ENCODE assay signal across 19 cellular contexts in the genomic region with DNA sequence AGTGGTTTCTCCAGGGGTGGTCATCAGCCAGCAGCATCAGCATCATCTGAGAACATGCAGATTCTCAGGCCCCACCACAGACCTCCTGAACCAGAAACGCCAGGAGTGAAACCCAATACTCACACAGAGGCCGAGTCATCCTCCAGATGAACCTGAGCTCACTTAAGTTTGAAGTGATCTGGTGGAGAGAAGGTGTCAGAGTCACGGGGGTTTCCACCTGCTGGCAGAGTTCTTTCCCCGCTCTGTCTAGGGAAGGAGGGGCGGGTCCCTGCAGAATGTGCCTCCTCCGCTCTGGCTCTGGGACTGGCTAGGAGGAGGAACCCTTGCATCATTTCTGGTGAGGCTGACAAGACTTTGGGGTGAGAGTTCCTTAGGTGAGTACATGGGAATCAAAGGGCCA. TPM values are rescaled to one million over a fixed set of nuclear protein-coding genes. Genes with fewer than 3 reads are reported as not detected.
DNase-seq lines count a peak whose midpoint lies in the region; ATAC-seq and TF ChIP-seq lines count a peak whose summit lies in the region.
"Had no signal": no experiment of that assay in that cellular context is flagged by ENCODE, and none has a peak within 500 bp of the region (broad histone marks: within the 10 kb centered on the region; RNA-seq: fewer than 3 reads in every experiment).

No MANE protein-coding gene starts in this region.

- H3K56ac ChIP-seq in IMR-90 (ENCODE audit: extremely low read depth, insufficient read depth, low read length) = no peak overlapping the region

- WGBS in IMR-90 (ENCODE audit: extremely low coverage in 2 of 2, insufficient read length in 1 of 2), 2 experiments = 58% methylated on average over 2 of the region's 6 CpGs; no CpG with 5 or more reads in 1 of the 2 experiments

- DNase-seq in activated CD4-positive, alpha-beta T cell treated with anti-CD3 and anti-CD28 coated beads for 48 hours = peak; percentile 70
- DNase-seq in activated CD4-positive, alpha-beta T cell treated with anti-CD3 and anti-CD28 coated beads for 1 hour = no peak
- DNase-seq in IMR-90 (peak; percentile 47), coronary artery (ENCODE audit: low spot score) (peak; percentile 36)
- DNase-seq in stimulated activated CD4-positive, alpha-beta T cell treated with anti-CD3 and anti-CD28 coated beads, TNF-alpha, amount 100 ng/mL, for 24 hours (ENCODE audit: low read depth in 3 of 3) = peak in 2 of 3 experiments; percentile 3 to 36
- no peak for DNase-seq in effector memory CD8-positive, alpha-beta T cell
- DNase-seq: ACHN, activated gamma-delta T cell treated with Interleukin-2 at 50 U/mL for 16 hours, body of pancreas, foreskin fibroblast, hippocampal formation, kidney glomerular epithelial cell, stomach, upper lobe of left lung had no signal

- H4K91ac ChIP-seq in IMR-90 (ENCODE audit: insufficient read depth, low read depth, low read length) = no peak overlapping the region

- POLR2A ChIA-PET in IMR-90 (lab: Charles Lee; ENCODE audit: unreplicated experiment) = no interaction called here

- H3K27ac ChIP-seq in IMR-90 (ENCODE audit: insufficient read depth, low read length) (no peak overlapping the region), coronary artery (no peak overlapping the region)
- H3K27ac ChIP-seq: body of pancreas, C4-2B, stomach, upper lobe of left lung had no signal

- peaks cover 13% of the 10 kb centered on the region for H3K4me1 ChIP-seq in IMR-90 (ENCODE audit: control insufficient read depth, insufficient read depth, low read length)
- H3K4me1 ChIP-seq: body of pancreas, stomach, upper lobe of left lung had no signal

- H2BK15ac ChIP-seq in IMR-90 (ENCODE audit: low read depth, low read length) = no peak overlapping the region

- no peak for TF ChIP-seq CTCF in IMR-90 (conservative IDR thresholded peaks at IDR 0.05; ENCODE audit: low read depth, low read length)
- TF ChIP-seq CTCF in coronary artery (IDR thresholded peaks at IDR 0.05) = no peak

- H4K5ac ChIP-seq in IMR-90 (ENCODE audit: low read depth, low read length) = no peak overlapping the region

- CTCF ChIA-PET in IMR-90 (lab: Yijun Ruan, JAX) = interaction anchor here (0.5 kb wide), 1 partner anchor 59 kb away, joined by 3 read pairs; no protein-coding TSS in a partner anchor

- H2AK5ac ChIP-seq in IMR-90 (ENCODE audit: low read depth, low read length) = no peak overlapping the region; the same call in 1 of the 2 replicates

- H3K27me3 Mint-ChIP-seq in effector memory CD8-positive, alpha-beta T cell = peaks cover 6 to 19% of the 10 kb centered on the region in 2 donors

- H3K9ac ChIP-seq in IMR-90 (ENCODE audit: low read depth, low read length) = no peak overlapping the region

- H2BK20ac ChIP-seq in IMR-90 (ENCODE audit: low read depth, low read length) = no peak overlapping the region

- H3K9me3 ChIP-seq in IMR-90 (ENCODE audit: control insufficient read depth, insufficient read depth, low read length) = no peaks in the 10 kb centered on the region
- H3K9me3 ChIP-seq: body of pancreas, stomach, upper lobe of left lung had no signal

- TF ChIP-seq RAD21 in IMR-90 (IDR thresholded peaks at IDR 0.05; ENCODE audit: low read length) = no peak

- no peak overlapping the region for H3K23ac ChIP-seq in IMR-90 (ENCODE audit: low read depth, low read length)

- 0 out of 2 replicates have a peak overlapping the region, but pooled peaks have one; percentile 47 for H3K14ac ChIP-seq in IMR-90 (replicated peaks; ENCODE audit: low read depth, low read length)

- ATAC-seq in IMR-90 (ENCODE audit: low read depth) (no peak), HG02973 (IDR thresholded peaks at IDR 0.05; ENCODE audit: unreplicated experiment) (no peak), GM18861 (IDR thresholded peaks at IDR 0.05; ENCODE audit: unreplicated experiment) (no peak)
- no peak for ATAC-seq in effector memory CD8-positive, alpha-beta T cell (replicated peaks)
- ATAC-seq: body of pancreas had no signal

- dilution Hi-C loops in IMR-90 (cut with HindIII; ENCODE audit: low sequenced_read_pairs, unreplicated experiment) = no loop called here

- H3K4me3 ChIP-seq in IMR-90 (ENCODE audit: insufficient read depth, low read depth, low read length) (no peak overlapping the region), coronary artery (no peak overlapping the region)
- H3K4me3 ChIP-seq: body of pancreas, stomach, upper lobe of left lung had no signal

- H3K36me3 ChIP-seq in IMR-90 (ENCODE audit: control insufficient read depth, insufficient read depth, low read length) = peaks cover 6% of the 10 kb centered on the region

- H3K36me3 Mint-ChIP-seq in effector memory CD8-positive, alpha-beta T cell (ENCODE audit: insufficient read depth) = peaks cover 3% of the 10 kb centered on the region

- H3K9me1 ChIP-seq in IMR-90 (ENCODE audit: insufficient read depth, low read length) = peaks cover 43% of the 10 kb centered on the region

- no peak overlapping the region for H3K27ac Mint-ChIP-seq in effector memory CD8-positive, alpha-beta T cell
- H3K27ac Mint-ChIP-seq: dendritic cell treated with granulocyte-macrophage colony-stimulating factor and Interleukin-4, amounts not matched to agents 40 ng/mL and 50 ng/mL, for 4 days; nephron had no signal

- H3K4me1 Mint-ChIP-seq in effector memory CD8-positive, alpha-beta T cell (ENCODE audit: low read depth in 2 of 2) = peaks cover 0 to 1% of the 10 kb centered on the region in 2 donors

- peaks cover 34% of the 10 kb centered on the region for H4K20me1 ChIP-seq in IMR-90 (ENCODE audit: insufficient read depth, low read length)

- no peaks in the 10 kb centered on the region for H3K27me3 ChIP-seq in IMR-90 (ENCODE audit: control insufficient read depth, insufficient read depth, low read length)
- H3K27me3 ChIP-seq: body of pancreas, stomach, upper lobe of left lung had no signal

- no peak overlapping the region for H2AFZ ChIP-seq in IMR-90 (replicated peaks; ENCODE audit: low read length, poor library complexity)

- no peak overlapping the region for H2AK9ac ChIP-seq in IMR-90 (replicated peaks; ENCODE audit: low read depth, low read length, poor library complexity)

- no peak overlapping the region; the same call in 1 of the 2 replicates for H3K4ac ChIP-seq in IMR-90 (ENCODE audit: low read depth, low read length)

- no peaks in the 10 kb centered on the region for H3K9me3 Mint-ChIP-seq in effector memory CD8-positive, alpha-beta T cell
- H3K9me3 Mint-ChIP-seq: dendritic cell treated with granulocyte-macrophage colony-stimulating factor and Interleukin-4, amounts not matched to agents 40 ng/mL and 50 ng/mL, for 4 days; nephron had no signal

- no peak overlapping the region for H2BK5ac ChIP-seq in IMR-90 (ENCODE audit: low read depth, low read length, poor library complexity, severe bottlenecking)

- in situ Hi-C loops in IMR-90 (cut with MboI; ENCODE audit: low sequenced_read_pairs) = no loop called here

- H2BK120ac ChIP-seq in IMR-90 (ENCODE audit: low read depth, low read length) = no peak overlapping the region

- BruUV-seq in IMR-90 (replicated peaks; lab: Mats Ljungman, UMichigan) = no TSS peak

- intact Hi-C loops in IMR-90 (cut with micrococcal nuclease) = no loop called here

- no peak overlapping the region for H3K4me3 Mint-ChIP-seq in effector memory CD8-positive, alpha-beta T cell
- H3K4me3 Mint-ChIP-seq: dendritic cell treated with granulocyte-macrophage colony-stimulating factor and Interleukin-4, amounts not matched to agents 40 ng/mL and 50 ng/mL, for 4 days; nephron had no signal

- H3K79me1 ChIP-seq in IMR-90 (ENCODE audit: low read depth in 1 of 2, low read length in 2 of 2) = peaks cover 24 to 84% of the 10 kb centered on the region in 2 experiments; a peak in 3 of 4 replicates

- TF ChIP-seq POLR2A in IMR-90 (IDR thresholded peaks at IDR 0.05; ENCODE audit: low read depth, low read length) = no peak

- no peak overlapping the region for H3K18ac ChIP-seq in IMR-90 (ENCODE audit: low read depth, low read length)

- H3K4me2 ChIP-seq in IMR-90 (ENCODE audit: low read depth, low read length) = no peak overlapping the region

- no peak overlapping the region for H4K8ac ChIP-seq in IMR-90 (ENCODE audit: low read depth in 2 of 2, low read length in 2 of 2)

TF ChIP-seq in IMR-90, 13 proteins besides CTCF, POLR2A, EP300 and RAD21 (continues in another document):
- TF ChIP-seq NFE2L2 (IDR thresholded peaks at IDR 0.05; ENCODE audit: low read depth, low read length) = no peak
- no peak for TF ChIP-seq RFX5 (IDR thresholded peaks at IDR 0.05; ENCODE audit: low read depth, low read length)
- TF ChIP-seq RCOR1 (IDR thresholded peaks at IDR 0.05; ENCODE audit: insufficient replicate concordance, low read length) = no peak
- TF ChIP-seq, protein P1, sequence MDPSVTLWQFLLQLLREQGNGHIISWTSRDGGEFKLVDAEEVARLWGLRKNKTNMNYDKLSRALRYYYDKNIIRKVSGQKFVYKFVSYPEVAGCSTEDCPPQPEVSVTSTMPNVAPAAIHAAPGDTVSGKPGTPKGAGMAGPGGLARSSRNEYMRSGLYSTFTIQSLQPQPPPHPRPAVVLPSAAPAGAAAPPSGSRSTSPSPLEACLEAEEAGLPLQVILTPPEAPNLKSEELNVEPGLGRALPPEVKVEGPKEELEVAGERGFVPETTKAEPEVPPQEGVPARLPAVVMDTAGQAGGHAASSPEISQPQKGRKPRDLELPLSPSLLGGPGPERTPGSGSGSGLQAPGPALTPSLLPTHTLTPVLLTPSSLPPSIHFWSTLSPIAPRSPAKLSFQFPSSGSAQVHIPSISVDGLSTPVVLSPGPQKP (IDR thresholded peaks at IDR 0.05; ENCODE audit: borderline replicate concordance, low read depth, low read length) = no peak
- TF ChIP-seq MAZ (IDR thresholded peaks at IDR 0.05; ENCODE audit: borderline replicate concordance, low read depth, low read length) = no peak
- no peak for TF ChIP-seq SMC3 (IDR thresholded peaks at IDR 0.05; ENCODE audit: low read depth, low read length)
- no peak for TF ChIP-seq BHLHE40 (IDR thresholded peaks at IDR 0.05; ENCODE audit: low read depth, low read length)
- no peak for TF ChIP-seq CHD1 (IDR thresholded peaks at IDR 0.05; ENCODE audit: low read depth, low read length)
- TF ChIP-seq MAFK (IDR thresholded peaks at IDR 0.05; ENCODE audit: low read depth, low read length) = no peak
- no peak for TF ChIP-seq FOS (IDR thresholded peaks at IDR 0.05; ENCODE audit: low read depth, low read length)
- TF ChIP-seq CEBPB (IDR thresholded peaks at IDR 0.05; ENCODE audit: low read depth, low read length) = no peak

RNA-seq across cellular contexts. Expression of a gene that starts 13.3 kb away (rescaled TPM):
- total RNA-seq in IMR-90 (2012; rRNA removed) = 56.1 and 70.5 TPM in 2 replicates
- 34.1 and 37.7 TPM in 2 replicates for polyA plus RNA-seq in IMR-90 (2012; rRNA removed)
- polyA plus RNA-seq in IMR-90 (2012; cell fraction: cytosol; rRNA removed) = 5.0 and 16.1 TPM in 2 replicates
- polyA plus RNA-seq in IMR-90 (2012; cell fraction: nucleus; rRNA removed; ENCODE audit: low replicate concordance) = 8.1 and 50.9 TPM in 2 replicates

RNA-seq across cellular contexts. Expression of a gene that starts 51.8 kb away (rescaled TPM):
- 97.0 and 132 TPM in 2 replicates for total RNA-seq in IMR-90 (2012; rRNA removed)
- polyA plus RNA-seq in IMR-90 (2012; rRNA removed) = 1,440 and 1,469 TPM in 2 replicates
- 865 and 2,195 TPM in 2 replicates for polyA plus RNA-seq in IMR-90 (2012; cell fraction: cytosol; rRNA removed)
- polyA plus RNA-seq in IMR-90 (2012; cell fraction: nucleus; rRNA removed; ENCODE audit: low replicate concordance) = 449 and 618 TPM in 2 replicates

Comparison
In these comparisons a context has a peak if more than half of its experiments do, and no peak if none do; other contexts are left out.
1. DNase-seq: peak in activated CD4-positive, alpha-beta T cell treated with anti-CD3 and anti-CD28 coated beads for 48 hours (single experiment), IMR-90 (single experiment), coronary artery (single experiment) and stimulated activated CD4-positive, alpha-beta T cell treated with anti-CD3 and anti-CD28 coated beads, TNF-alpha, amount 100 ng/mL, for 24 hours (2 of 3); none in activated CD4-positive, alpha-beta T cell treated with anti-CD3 and anti-CD28 coated beads for 1 hour (single experiment) and effector memory CD8-positive, alpha-beta T cell (0 of 3).